8 cellular contexts compared by ENCODE assay signal in the genomic region with DNA sequence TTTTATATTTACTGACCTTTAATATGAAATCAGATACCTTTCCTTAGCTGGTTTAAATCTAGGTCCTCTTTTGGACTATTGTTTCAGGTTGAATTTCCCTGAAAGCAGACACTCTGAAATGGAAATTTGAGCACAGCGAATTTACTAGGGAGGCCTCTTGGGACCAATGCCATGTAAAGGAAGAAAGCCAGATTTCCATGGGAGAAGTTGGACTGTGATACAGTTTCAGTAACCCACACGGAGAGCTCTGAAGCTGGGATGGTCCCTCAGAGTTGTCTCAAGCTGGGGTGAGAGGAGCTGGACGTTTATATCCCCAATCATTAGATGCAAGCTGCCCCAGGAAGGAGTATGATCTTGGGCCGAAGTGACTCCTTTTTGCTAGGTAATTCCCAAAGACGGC. TPM values are rescaled to one million over a fixed set of nuclear protein-coding genes. Genes with fewer than 3 reads are reported as not detected.
DNase-seq lines count a peak whose midpoint lies in the region; ATAC-seq and TF ChIP-seq lines count a peak whose summit lies in the region.
"Not testable (repeated sequence)": the region's sequence is repeated elsewhere in the genome, so short reads cannot be mapped to it uniquely, and the experiment has no call there.

No MANE protein-coding gene starts in this region.

- intact Hi-C loops in heart left ventricle (cut with DNase I) (loop anchor here in 2 of 10 donors (5.0 kb wide), 1 partner anchor 299 kb away; no protein-coding TSS in a partner anchor), tibial artery (cut with DNase I; ENCODE audit: low total_unique reads) (loop anchor here (10.0 kb wide), 1 partner anchor 292 kb away; no protein-coding TSS in a partner anchor)
- intact Hi-C loops in left lung (cut with DNase I) = not testable (repeated sequence)

- not testable (repeated sequence) for H3K27me3 ChIP-seq in DOHH2 (ENCODE audit: control insufficient read depth, low read length); heart left ventricle; left lung; rectal smooth muscle tissue (ENCODE audit: control insufficient read depth, insufficient read depth, low read length); tibial artery

- H3K4me2 ChIP-seq in DOHH2 (ENCODE audit: low read length) = peak overlapping the region; percentile 5

- H3K9me2 ChIP-seq in DOHH2 (replicated peaks; ENCODE audit: control insufficient read depth, low read length) = not testable (repeated sequence)

- H3K79me2 ChIP-seq in DOHH2 (ENCODE audit: control insufficient read depth, low read length) = not testable (repeated sequence)

- peak; percentile 59 for DNase-seq in NCI-H1092 treated with DMSO at 0.1 percent for 48 hours (lab: John Stamatoyannopoulos, UW)
- DNase-seq in NCI-H446 treated with DMSO at 0.1 percent for 48 hours (lab: John Stamatoyannopoulos, UW) = peak; percentile 28
- DNase-seq in coronary artery (ENCODE audit: low spot score); heart left ventricle; left lung; tibial artery: not testable (repeated sequence)

- H3K9me3 ChIP-seq in DOHH2 (ENCODE audit: control insufficient read depth, insufficient read depth, low read length); heart left ventricle; left lung; tibial artery: not testable (repeated sequence)

- H3K4me1 ChIP-seq in DOHH2 (ENCODE audit: control insufficient read depth, low read length) = peaks cover 94% of the 10 kb centered on the region
- H3K4me1 ChIP-seq in heart left ventricle; left lung; rectal smooth muscle tissue (ENCODE audit: control insufficient read depth, insufficient read depth, low read length); tibial artery: not testable (repeated sequence)

- H3K9ac ChIP-seq in rectal smooth muscle tissue (ENCODE audit: low read length) = not testable (repeated sequence)

- TF ChIP-seq CTCF in DOHH2 (IDR thresholded peaks at IDR 0.05; ENCODE audit: low read depth, low read length, poor library complexity, severe bottlenecking); coronary artery (IDR thresholded peaks at IDR 0.05); heart left ventricle (IDR thresholded peaks at IDR 0.05); left lung (IDR thresholded peaks at IDR 0.05); tibial artery (IDR thresholded peaks at IDR 0.05): not testable (repeated sequence)

- H3K27ac ChIP-seq in DOHH2 (ENCODE audit: low read depth, low read length) (peak overlapping the region; percentile 47), coronary artery (peak overlapping the region; percentile 32 to 68), heart left ventricle (peak overlapping the region in 2 of 12 donors; percentile 3 to 47), rectal smooth muscle tissue (ENCODE audit: low read depth, low read length) (peak overlapping the region; percentile 7), tibial artery (peak overlapping the region; percentile 50 to 58)
- not testable (repeated sequence) for H3K27ac ChIP-seq in left lung

- not testable (repeated sequence) for TF ChIP-seq POLR2A in heart left ventricle (IDR thresholded peaks at IDR 0.05)

- 35 to 47% (median 42%) methylated on average over 3 to 5 of the region's 5 CpGs for WGBS in heart left ventricle, 4 donors

- ATAC-seq in heart left ventricle (peak in 3 of 4 donors; percentile 34 to 53 (median 46)), left lung (peak; percentile 33)

- H4K20me1 ChIP-seq in DOHH2 (ENCODE audit: control insufficient read depth, insufficient read depth, low read depth, low read length) = not testable (repeated sequence)

- 0 out of 2 replicates have a peak overlapping the region, but pooled peaks have one; percentile 3 for H3K4me3 ChIP-seq in DOHH2 (ENCODE audit: low read length)
- not testable (repeated sequence) for H3K4me3 ChIP-seq in coronary artery; heart left ventricle; left lung; rectal smooth muscle tissue (ENCODE audit: low read length); tibial artery

- H3F3A ChIP-seq in DOHH2 (ENCODE audit: control insufficient read depth, insufficient read depth) = peaks cover 15% of the 10 kb centered on the region

- not testable (repeated sequence) for H3K36me3 ChIP-seq in DOHH2 (ENCODE audit: control insufficient read depth, low read length); left lung; rectal smooth muscle tissue (ENCODE audit: control insufficient read depth, insufficient read depth, low read length); tibial artery
- H3K36me3 ChIP-seq in heart left ventricle = peaks cover 0 to 14% (median 5%) of the 10 kb centered on the region in 9 donors

RNA-seq across cellular contexts. Expression of a gene that starts 14.5 kb away (rescaled TPM):
- total RNA-seq in heart left ventricle (10 to 100 TPM in 1 of 9 donors, 1 to 10 TPM in 8; 5.6 to 10.2 (median 8.4) TPM), left lung (1 to 10 TPM; 7.1 to 7.7 TPM)
- 1 to 10 TPM; 3.4 to 6.0 TPM for polyA plus RNA-seq in heart left ventricle
